Comparison of ENCODE assay signal across 1 cellular context in genomic region chr17:40349477-40350409, GRCh38.
TF ChIP-seq lines count a peak whose summit lies in the region.

No MANE protein-coding gene starts in this region.

TF ChIP-seq in H1, 55 proteins besides CTCF, POLR2A, EP300 and RAD21:
- TF ChIP-seq FOSL1 (IDR thresholded peaks at IDR 0.05; ENCODE audit: insufficient read depth, low read depth, low read length), result no peak
- TF ChIP-seq CEBPB (IDR thresholded peaks at IDR 0.05; ENCODE audit: low read depth, low read length), result no peak
- TF ChIP-seq EGR1 (IDR thresholded peaks at IDR 0.05; ENCODE audit: borderline replicate concordance, low read depth, low read length), result no peak
- no peak for TF ChIP-seq KDM1A (IDR thresholded peaks at IDR 0.05; ENCODE audit: borderline replicate concordance, low read length)
- no peak for TF ChIP-seq SP4 (IDR thresholded peaks at IDR 0.05; ENCODE audit: low read length)
- no peak for TF ChIP-seq SUZ12 (IDR thresholded peaks at IDR 0.05; ENCODE audit: low read length)
- TF ChIP-seq SAP30 (IDR thresholded peaks at IDR 0.05; ENCODE audit: insufficient read depth, insufficient replicate concordance, low read length), result no peak
- no peak for TF ChIP-seq SIRT6 (IDR thresholded peaks at IDR 0.05; ENCODE audit: low read length)
- no peak for TF ChIP-seq JUN (IDR thresholded peaks at IDR 0.05; ENCODE audit: low read depth, low read length)
- TF ChIP-seq JUND (IDR thresholded peaks at IDR 0.05; ENCODE audit: low read length), result no peak
- no peak for TF ChIP-seq KDM5A (IDR thresholded peaks at IDR 0.05; ENCODE audit: low read length)
- TF ChIP-seq BRCA1 (IDR thresholded peaks at IDR 0.05; ENCODE audit: low read depth, low read length), result no peak
- no peak for TF ChIP-seq GTF2F1 (IDR thresholded peaks at IDR 0.05; ENCODE audit: borderline replicate concordance, low read depth, low read length)
- no peak for TF ChIP-seq SP2 (IDR thresholded peaks at IDR 0.05; ENCODE audit: low read length)
- no peak for TF ChIP-seq BACH1 (IDR thresholded peaks at IDR 0.05; ENCODE audit: low read length)
- TF ChIP-seq PHF8 (conservative IDR thresholded peaks at IDR 0.05; ENCODE audit: low read depth, low read length), result no peak
- no peak for TF ChIP-seq CBX8 (IDR thresholded peaks at IDR 0.05; ENCODE audit: borderline replicate concordance, low read depth, low read length)
- TF ChIP-seq TEAD4 (IDR thresholded peaks at IDR 0.05; ENCODE audit: low read depth, low read length), result no peak
